In the genomic region with DNA sequence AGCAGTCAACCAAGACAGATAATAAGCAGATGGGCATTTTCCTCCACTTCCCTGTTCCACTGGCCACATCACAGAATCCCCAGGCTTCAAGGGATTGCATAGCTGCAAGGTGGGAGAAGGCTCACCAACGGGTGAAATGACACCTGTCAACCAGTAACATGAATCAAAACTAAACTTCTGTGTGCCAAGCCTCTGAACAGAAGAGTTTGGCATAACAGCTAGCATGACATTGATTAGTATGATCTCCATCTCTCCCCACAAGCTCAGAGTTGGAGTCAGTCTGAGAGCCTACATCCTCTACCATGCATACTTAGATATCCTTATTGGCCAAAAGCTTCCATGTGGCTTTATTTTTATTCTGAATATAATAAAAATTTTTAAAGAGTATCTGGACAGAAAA, we compare ENCODE assay signal across 17 cellular contexts.
DNase-seq lines count a peak whose midpoint lies in the region; ATAC-seq and TF ChIP-seq lines count a peak whose summit lies in the region.
"Had no signal": no experiment of that assay in that cellular context is flagged by ENCODE, and none has a peak within 500 bp of the region (broad histone marks: within the 10 kb centered on the region; RNA-seq: fewer than 3 reads in every experiment).

No MANE protein-coding gene starts in this region.

- H3K79me2 ChIP-seq in MM.1S (ENCODE audit: low read length): no peaks in the 10 kb centered on the region

- H3K27ac ChIP-seq in MM.1S (ENCODE audit: low read length): no peak overlapping the region
- H3K27ac ChIP-seq: A549 had no signal

- H4K20me1 ChIP-seq in MM.1S (ENCODE audit: insufficient read depth, low read length): no peaks in the 10 kb centered on the region

- peaks cover 25% of the 10 kb centered on the region for H3K4me1 Mint-ChIP-seq in activated naive CD8-positive, alpha-beta T cell treated with anti-CD3 and anti-CD28 coated beads for 36 hours

- ATAC-seq in HG03135 (IDR thresholded peaks at IDR 0.05; ENCODE audit: unreplicated experiment) (no peak), HG02884 (IDR thresholded peaks at IDR 0.05; ENCODE audit: unreplicated experiment) (no peak)
- ATAC-seq: A549, HepG2 had no signal

- H3K4me2 ChIP-seq in MM.1S (ENCODE audit: low read depth, low read length): no peak overlapping the region
- H3K4me2 ChIP-seq: A549 had no signal

- H3K27ac Mint-ChIP-seq in activated naive CD8-positive, alpha-beta T cell treated with anti-CD3 and anti-CD28 coated beads for 36 hours: peak overlapping the region; percentile 8
- H3K27ac Mint-ChIP-seq: CD8-positive, alpha-beta memory T cell; H9 had no signal

- DNase-seq in CD1c-positive myeloid dendritic cell (ENCODE audit: extremely low spot score) (peak; percentile 45), GM12865 (ENCODE audit: low read depth) (peak; percentile 29), islet precursor cell (peak; percentile 11), cerebellar cortex (ENCODE audit: low spot score) (no peak), MM.1S (no peak)
- no peak for DNase-seq in activated naive CD8-positive, alpha-beta T cell treated with anti-CD3 and anti-CD28 coated beads for 36 hours
- DNase-seq: BE2C; Caco-2; CD8-positive, alpha-beta memory T cell; DND-41; GF-D8; GOT3 had no signal

- peaks cover 8% of the 10 kb centered on the region for H3K36me3 Mint-ChIP-seq in activated naive CD8-positive, alpha-beta T cell treated with anti-CD3 and anti-CD28 coated beads for 36 hours
- H3K36me3 Mint-ChIP-seq: CD8-positive, alpha-beta memory T cell had no signal

- peaks cover 10% of the 10 kb centered on the region for H3K27me3 Mint-ChIP-seq in activated naive CD8-positive, alpha-beta T cell treated with anti-CD3 and anti-CD28 coated beads for 36 hours

- peaks cover 8% of the 10 kb centered on the region for H3K9me3 Mint-ChIP-seq in activated naive CD8-positive, alpha-beta T cell treated with anti-CD3 and anti-CD28 coated beads for 36 hours

- H3K4me3 Mint-ChIP-seq in activated naive CD8-positive, alpha-beta T cell treated with anti-CD3 and anti-CD28 coated beads for 36 hours: no peak overlapping the region
- H3K4me3 Mint-ChIP-seq: CD8-positive, alpha-beta memory T cell; H9 had no signal

- no peaks in the 10 kb centered on the region for H3K9me2 ChIP-seq in MM.1S (replicated peaks; ENCODE audit: insufficient read depth, low read length)

- H3K36me3 ChIP-seq in MM.1S (replicated peaks; ENCODE audit: insufficient read depth, low read length): no peaks in the 10 kb centered on the region
- H3K36me3 ChIP-seq: BE2C had no signal

- peaks cover 29% of the 10 kb centered on the region for H3K4me1 ChIP-seq in MM.1S (ENCODE audit: low read length)
- H3K4me1 ChIP-seq: A549, BE2C, Caco-2 had no signal

- H3K9ac ChIP-seq in MM.1S (ENCODE audit: low read length): no peak overlapping the region

- no peak for TF ChIP-seq CTCF in GM12865 (IDR thresholded peaks at IDR 0.05; ENCODE audit: insufficient read depth, low read depth, low read length, missing control alignments)
- no peak for TF ChIP-seq CTCF in MM.1S (IDR thresholded peaks at IDR 0.05; ENCODE audit: low read length)

- H3K27me3 ChIP-seq in MM.1S (replicated peaks; ENCODE audit: insufficient read depth, low read length): no peaks in the 10 kb centered on the region

- no peaks in the 10 kb centered on the region for H3K9me3 ChIP-seq in MM.1S (replicated peaks; ENCODE audit: insufficient read depth, low read length)
- H3K9me3 ChIP-seq: A549, BE2C, Caco-2 had no signal

- H3F3A ChIP-seq in MM.1S (ENCODE audit: insufficient read depth, low read length): no peaks in the 10 kb centered on the region; the same call in 1 of the 2 replicates

- no peak overlapping the region for H2AFZ ChIP-seq in MM.1S (ENCODE audit: low read length)

- H3K4me3 ChIP-seq in GM12865 (ENCODE audit: low read depth, low read length) (no peak overlapping the region), MM.1S (ENCODE audit: low read length) (no peak overlapping the region)
- H3K4me3 ChIP-seq: A549 had no signal

Comparison
In these comparisons a context has a peak if more than half of its experiments do, and no peak if none do; other contexts are left out.
1. DNase-seq: peak in CD1c-positive myeloid dendritic cell (single experiment), GM12865 (single experiment) and islet precursor cell (single experiment); none in activated naive CD8-positive, alpha-beta T cell treated with anti-CD3 and anti-CD28 coated beads for 36 hours (single experiment), cerebellar cortex (single experiment) and MM.1S (single experiment).